ENCODE assay signal across 10 cellular contexts in the genomic region with DNA sequence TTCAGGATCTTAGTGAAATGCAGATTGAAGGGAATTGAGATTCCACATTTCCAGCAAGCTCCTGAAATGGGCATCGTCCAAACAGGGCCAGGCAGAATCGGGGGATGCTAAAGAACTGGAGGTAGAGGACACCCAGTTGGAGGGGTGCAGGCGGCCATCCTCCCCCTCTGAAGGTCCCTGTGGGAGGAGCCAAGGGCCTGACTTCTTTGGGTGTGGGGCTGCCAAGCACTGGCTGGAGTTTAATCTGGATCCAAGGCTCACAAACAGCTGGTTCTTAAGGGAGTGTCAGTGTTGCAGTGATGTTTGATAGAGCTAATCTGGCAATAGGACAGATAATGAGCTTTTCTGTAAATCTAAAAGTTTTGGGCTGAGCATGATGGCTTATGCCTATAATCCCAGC. TPM values are rescaled to one million over a fixed set of nuclear protein-coding genes. Genes with fewer than 3 reads are reported as not detected.
DNase-seq lines count a peak whose midpoint lies in the region; ATAC-seq and TF ChIP-seq lines count a peak whose summit lies in the region.
"Had no signal": no experiment of that assay in that cellular context is flagged by ENCODE, and none has a peak within 500 bp of the region (broad histone marks: within the 10 kb centered on the region; RNA-seq: fewer than 3 reads in every experiment).

No MANE protein-coding gene starts in this region.

- H3K36me3 ChIP-seq in right atrium auricular region: peaks cover 23% of the 10 kb centered on the region
- H3K36me3 ChIP-seq in endodermal cell (ENCODE audit: control insufficient read depth, insufficient read depth, low read length): peaks cover 47% of the 10 kb centered on the region

- H3K27ac ChIP-seq in right atrium auricular region (peak overlapping the region in 1 of 2 donors; percentile 5), endodermal cell (ENCODE audit: low read depth, low read length) (no peak overlapping the region), coronary artery (peak overlapping the region in 1 of 2 donors; percentile 10)

- H3K9ac ChIP-seq in endodermal cell (ENCODE audit: extremely low read depth, low read length, poor library complexity, severe bottlenecking): no peak overlapping the region

- ATAC-seq in Right ventricle myocardium inferior: peak; percentile 56

- no peak for DNase-seq in Right ventricle myocardium inferior (ENCODE audit: missing footprints)
- no peak for DNase-seq in right atrium auricular region (ENCODE audit: low spot score)
- no peak for DNase-seq in endodermal cell
- DNase-seq in neural crest cell (ENCODE audit: low read depth, low spot score): no peak
- DNase-seq in NCI-H2081 (lab: John Stamatoyannopoulos, UW): no peak
- DNase-seq in coronary artery (ENCODE audit: low spot score): no peak
- no peak for DNase-seq in iPS-NIHi11 (ENCODE audit: low spot score)
- DNase-seq in NCI-H2227 (lab: John Stamatoyannopoulos, UW; ENCODE audit: unreplicated experiment): no peak
- DNase-seq: GF-D8, NCI-H2029 had no signal

- peaks cover 0 to 61% of the 10 kb centered on the region in 2 donors for H3K4me1 ChIP-seq in right atrium auricular region
- peaks cover 15% of the 10 kb centered on the region for H3K4me1 ChIP-seq in endodermal cell (ENCODE audit: control insufficient read depth, insufficient read depth, low read length)

- H3K27ac Mint-ChIP-seq in endodermal cell (peak overlapping the region; percentile 26), neural crest cell (ENCODE audit: unreplicated experiment) (peak overlapping the region; percentile 75)

- no peaks in the 10 kb centered on the region for H3K27me3 Mint-ChIP-seq in endodermal cell (ENCODE audit: insufficient read depth)
- no peaks in the 10 kb centered on the region for H3K27me3 Mint-ChIP-seq in neural crest cell (ENCODE audit: low read depth)

- intact Hi-C loops in Right ventricle myocardium inferior (cut with DNase I): loop anchor here (2.0 kb wide), 1 partner anchor 22 kb away; no protein-coding TSS in a partner anchor

- peaks cover 0 to 9% of the 10 kb centered on the region in 2 donors for H3K9me3 ChIP-seq in right atrium auricular region
- peaks cover 12% of the 10 kb centered on the region for H3K9me3 ChIP-seq in endodermal cell (ENCODE audit: control insufficient read depth, low read length)

- H3K36me3 Mint-ChIP-seq in endodermal cell (ENCODE audit: low read depth) (peaks cover 44% of the 10 kb centered on the region), neural crest cell (ENCODE audit: low read depth) (peaks cover 32% of the 10 kb centered on the region)

- H3K9me3 Mint-ChIP-seq in endodermal cell (peaks cover 8% of the 10 kb centered on the region), neural crest cell (peaks cover 6% of the 10 kb centered on the region)

- TF ChIP-seq CTCF in right atrium auricular region (IDR thresholded peaks at IDR 0.05) (no peak), endodermal cell (conservative IDR thresholded peaks at IDR 0.05) (no peak), neural crest cell (conservative IDR thresholded peaks at IDR 0.05) (no peak), coronary artery (IDR thresholded peaks at IDR 0.05) (no peak)

- H3K4me1 Mint-ChIP-seq in endodermal cell (peaks cover 20% of the 10 kb centered on the region), neural crest cell (peaks cover 51% of the 10 kb centered on the region)

- 91 to 100% methylated on average over 2 to 3 of the region's 3 CpGs for WGBS in endodermal cell (ENCODE audit: insufficient coverage in 1 of 2, insufficient read length in 1 of 2), 2 experiments

- H3K4me3 ChIP-seq in right atrium auricular region: no peak overlapping the region
- no peak overlapping the region for H3K4me3 ChIP-seq in endodermal cell (ENCODE audit: low read length)
- no peak overlapping the region for H3K4me3 ChIP-seq in coronary artery

- H3K27me3 ChIP-seq in right atrium auricular region (no peaks in the 10 kb centered on the region), endodermal cell (ENCODE audit: control insufficient read depth, insufficient read depth, low read length, poor library complexity, severe bottlenecking) (no peaks in the 10 kb centered on the region)

- H3K4me3 Mint-ChIP-seq in endodermal cell (no peak overlapping the region), neural crest cell (no peak overlapping the region)

RNA-seq across cellular contexts. Expression of a gene that starts 20.8 kb away (rescaled TPM):
- total RNA-seq in Right ventricle myocardium inferior (38.7 TPM), right atrium auricular region (10 to 100 TPM; 24.2 to 34.7 TPM), endodermal cell (100 to 1,000 TPM; 121 to 123 TPM), neural crest cell (140 and 144 TPM in 2 replicates)
- 142 TPM for polyA plus RNA-seq in endodermal cell (2013, experiment 1 of 2)
- polyA plus RNA-seq in endodermal cell (2013, experiment 2 of 2): 127 TPM
